20 cellular contexts compared by ENCODE assay signal in the genomic region with DNA sequence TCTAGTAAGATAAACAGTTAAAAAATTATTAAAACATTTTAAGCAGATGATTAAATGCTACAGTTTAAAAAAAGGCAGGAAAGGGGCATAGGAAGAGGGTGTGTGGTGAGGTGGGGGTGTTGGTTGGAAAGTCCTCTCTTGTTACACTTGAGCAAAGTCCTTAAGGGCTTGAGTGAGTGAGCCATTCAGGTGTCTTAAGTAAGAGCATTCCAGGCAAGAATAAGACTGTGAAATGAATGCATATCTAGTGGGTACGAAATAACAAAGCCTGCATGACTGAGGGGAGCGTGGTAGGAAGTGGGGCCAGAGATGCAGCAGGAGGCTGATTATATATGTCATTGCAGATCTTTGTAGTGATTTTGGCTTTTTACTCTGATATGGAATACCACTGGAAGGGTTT. TPM values are rescaled to one million over a fixed set of nuclear protein-coding genes. Genes with fewer than 3 reads are reported as not detected.
A peak's percentile ranks its signal among the peaks of the same experiment; 100 is the strongest.
DNase-seq lines count a peak whose midpoint lies in the region; TF ChIP-seq lines count a peak whose summit lies in the region.
"Had no signal": no experiment of that assay in that cellular context is flagged by ENCODE, and none has a peak within 500 bp of the region (broad histone marks: within the 10 kb centered on the region; RNA-seq: fewer than 3 reads in every experiment).

No MANE protein-coding gene starts in this region.

- peaks cover 3% of the 10 kb centered on the region for H3K9me3 Mint-ChIP-seq in Calu3 (ENCODE audit: low read depth, unreplicated experiment)
- H3K9me3 Mint-ChIP-seq: CD8-positive, alpha-beta memory T cell had no signal

- no peak overlapping the region for H3K4me3 Mint-ChIP-seq in Calu3 (ENCODE audit: low read depth, unreplicated experiment)
- H3K4me3 Mint-ChIP-seq: CD8-positive, alpha-beta memory T cell had no signal

- H3K4me3 ChIP-seq in Jurkat, Clone E6-1 (ENCODE audit: low read length), result no peak overlapping the region
- no peak overlapping the region for H3K4me3 ChIP-seq in epithelial cell of proximal tubule (ENCODE audit: low read depth, low read length)
- H3K4me3 ChIP-seq: GM12878, PC-9 had no signal

- intact Hi-C loops in Calu3 (cut with micrococcal nuclease; ENCODE audit: unreplicated experiment), result no loop called here

- peaks cover 31% of the 10 kb centered on the region for H3K36me3 Mint-ChIP-seq in Calu3 (ENCODE audit: insufficient read depth, unreplicated experiment)

- no TSS peak for BruUV-seq in Calu3 (replicated peaks; lab: Mats Ljungman, UMichigan)

- no peak for TF ChIP-seq CTCF in Calu3 (IDR thresholded peaks at IDR 0.05; ENCODE audit: unreplicated experiment)
- no peak for TF ChIP-seq CTCF in epithelial cell of proximal tubule (conservative IDR thresholded peaks at IDR 0.05; ENCODE audit: low read depth, low read length)

- peaks cover 66% of the 10 kb centered on the region for H3K4me1 Mint-ChIP-seq in Calu3 (ENCODE audit: low read depth, unreplicated experiment)

- peak overlapping the region; percentile 18 for H3K27ac Mint-ChIP-seq in Calu3 (ENCODE audit: unreplicated experiment)

- no peak for DNase-seq in Calu3
- peak; percentile 42 for DNase-seq in Jurkat, Clone E6-1 (ENCODE audit: low read depth, low spot score)
- peak; percentile 82 for DNase-seq in epithelial cell of proximal tubule (ENCODE audit: low read depth)
- peak; percentile 86 for DNase-seq in renal cortical epithelial cell (ENCODE audit: low read depth)
- no peak for DNase-seq in AG20443 (ENCODE audit: low spot score)
- DNase-seq in COLO668 (lab: John Stamatoyannopoulos, UW; ENCODE audit: unreplicated experiment), result no peak
- DNase-seq in nucleus accumbens (lab: John Stamatoyannopoulos, UW), result no peak
- DNase-seq: C1 segment of cervical spinal cord; CD8-positive, alpha-beta memory T cell; DMS153; EL; H7; MM.1S; NCI-H1092; NCI-H1436 treated with DMSO at 0.1 percent for 48 hours; NCI-H2029; NCI-H82; PC-9; SIG-M5 had no signal

- no peaks in the 10 kb centered on the region for H3K27me3 Mint-ChIP-seq in Calu3 (ENCODE audit: unreplicated experiment)
- H3K27me3 Mint-ChIP-seq: CD8-positive, alpha-beta memory T cell had no signal

- CTCF ChIA-PET in Calu3 (lab: Charles Lee), result no interaction called here

RNA-seq across cellular contexts. Expression of a gene that starts 5.1 kb away (rescaled TPM):
- total RNA-seq in Calu3 (2022) (37.8 and 39.6 TPM in 2 replicates), epithelial cell of proximal tubule (12.2 and 18.2 TPM in 2 replicates), renal cortical epithelial cell (28.3 and 41.7 TPM in 2 replicates)
- 12.3 TPM for polyA plus RNA-seq in Jurkat, Clone E6-1 (2012; ENCODE audit: insufficient read depth, insufficient read length)

Comparison
In these comparisons a context has a peak if more than half of its experiments do, and no peak if none do; other contexts are left out.
1. DNase-seq: peak in Jurkat, Clone E6-1 (single experiment), epithelial cell of proximal tubule (single experiment) and renal cortical epithelial cell (single experiment); none in Calu3 (single experiment), AG20443 (single experiment), COLO668 (single experiment) and nucleus accumbens (0 of 56).